22 cellular contexts compared by ENCODE assay signal in genomic region chr1:33061827-33062226, GRCh38.
"Had no signal": no experiment of that assay in that cellular context is flagged by ENCODE, and none has a peak within 500 bp of the region (broad histone marks: within the 10 kb centered on the region; RNA-seq: fewer than 3 reads in every experiment).

No MANE protein-coding gene starts in this region.

- H3K27me3 ChIP-seq: colonic mucosa, foreskin keratinocyte, hepatocyte, sigmoid colon, uterus had no signal

- ATAC-seq: foreskin keratinocyte; left cardiac atrium; naive thymus-derived CD4-positive, alpha-beta T cell; psoas muscle had no signal

- H3K4me3 Mint-ChIP-seq: endodermal cell, nephron progenitor cell, type B pancreatic cell had no signal

- H3K27ac ChIP-seq: colonic mucosa, foreskin keratinocyte, hepatocyte, lower lobe of right lung, parathyroid adenoma, psoas muscle, uterus had no signal

- H2AFZ ChIP-seq: hepatocyte, parathyroid adenoma had no signal

- FAIRE-seq: endothelial cell of umbilical vein, kidney had no signal

- H3K9ac ChIP-seq: parathyroid adenoma had no signal

- H3K27me3 Mint-ChIP-seq: type B pancreatic cell had no signal

- H3K36me3 ChIP-seq: colonic mucosa, lower lobe of right lung, sigmoid colon, uterus had no signal

- H3K4me2 ChIP-seq: hepatocyte had no signal

- H3K27ac Mint-ChIP-seq: endodermal cell; naive thymus-derived CD4-positive, alpha-beta T cell; nephron progenitor cell; type B pancreatic cell had no signal

- H3K4me1 ChIP-seq: colonic mucosa, foreskin keratinocyte, left ventricle myocardium inferior, parathyroid adenoma, psoas muscle, sigmoid colon, uterus had no signal

- H3K36me3 Mint-ChIP-seq: type B pancreatic cell had no signal

- H3K4me1 Mint-ChIP-seq: endodermal cell; naive thymus-derived CD4-positive, alpha-beta T cell; nephron progenitor cell had no signal

- H3K79me2 ChIP-seq: hepatocyte, parathyroid adenoma had no signal

- DNase-seq: colonic mucosa; effector CD4-positive, alpha-beta T cell; endodermal cell; erythroblast; foreskin keratinocyte; head of caudate nucleus; kidney; left cardiac atrium; left ventricle myocardium inferior; lower lobe of right lung; mesenchymal stem cell; naive thymus-derived CD4-positive, alpha-beta T cell; nephron progenitor cell; psoas muscle; sigmoid colon; stimulated activated naive CD4-positive, alpha-beta T cell treated with Interleukin-2 at 50 U/mL for 16 hours; uterus had no signal

- H3K4me3 ChIP-seq: colonic mucosa, hepatocyte, left ventricle myocardium inferior, lower lobe of right lung, psoas muscle, sigmoid colon, skin epidermis, uterus had no signal
